Comparison of ENCODE assay signal across 1 cellular context in genomic region chr7:131066635-131067034, GRCh38.
A peak's percentile ranks its signal among the peaks of the same experiment; 100 is the strongest.
TF ChIP-seq lines count a peak whose summit lies in the region.

No MANE protein-coding gene starts in this region.

TF ChIP-seq in liver, 16 proteins besides CTCF, POLR2A, EP300 and RAD21 (continued from another document):
- TF ChIP-seq REST (IDR thresholded peaks at IDR 0.05), result peak; percentile 31
